Comparison of ENCODE assay signal across 19 cellular contexts in the genomic region with DNA sequence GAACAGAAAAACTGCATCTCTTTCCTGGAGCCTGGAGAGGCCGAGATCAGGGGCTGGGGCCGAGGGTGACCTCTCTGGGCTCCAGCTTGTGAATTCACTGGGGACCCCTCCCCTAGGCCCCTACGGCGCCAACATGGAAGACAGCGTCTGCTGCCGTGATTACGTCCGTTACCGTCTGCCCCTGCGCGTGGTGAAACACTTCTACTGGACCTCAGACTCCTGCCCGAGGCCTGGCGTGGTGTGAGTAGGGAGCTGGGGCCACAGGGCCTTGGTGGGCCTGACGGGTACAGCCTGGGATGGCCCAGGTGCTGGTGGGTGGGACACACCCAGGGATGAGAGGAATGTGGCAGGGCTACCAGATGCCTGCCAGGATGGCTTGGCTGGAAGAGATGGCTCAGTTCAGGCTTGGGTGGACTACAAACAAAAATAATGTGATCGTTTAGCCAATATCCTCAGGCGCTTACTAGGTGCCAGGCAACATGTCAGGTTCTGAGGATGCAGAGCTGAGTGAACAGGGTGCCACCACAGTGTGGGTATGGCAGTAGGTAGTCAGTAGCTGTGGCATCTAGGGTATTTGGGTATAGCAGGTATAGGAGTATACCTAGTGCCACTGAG. TPM values are rescaled to one million over a fixed set of nuclear protein-coding genes. Genes with fewer than 3 reads are reported as not detected.
"Had no signal": no experiment of that assay in that cellular context is flagged by ENCODE, and none has a peak within 500 bp of the region (broad histone marks: within the 10 kb centered on the region; RNA-seq: fewer than 3 reads in every experiment).

No MANE protein-coding gene starts in this region.

- H3K36me3 ChIP-seq: brain microvascular endothelial cell, left ventricle myocardium inferior had no signal

- H3K4me3 ChIP-seq: dorsolateral prefrontal cortex, left ventricle myocardium inferior, skin epidermis had no signal

- H3K9me3 ChIP-seq: left ventricle myocardium inferior had no signal

- ATAC-seq: SK-N-SH treated with all-trans-retinoic acid at 6 μM for 48 hours, WTC11 had no signal

- H3K36me3 Mint-ChIP-seq: activated naive CD4-positive, alpha-beta T cell treated with anti-CD3 and anti-CD28 coated beads, Interleukin-2, amount 50 U/mL, for 24 hours; WTC11 had no signal

- H3K27ac Mint-ChIP-seq: activated naive CD4-positive, alpha-beta T cell treated with anti-CD3 and anti-CD28 coated beads, Interleukin-2, amount 50 U/mL, for 24 hours; activated T-helper 2 cell treated with anti-CD3 and anti-CD28 coated beads, Interferon-gamma antibody, Interleukin-2, Interleukin-4, amounts not matched to agents 10 μg/mL and 5 μg/mL and 100 μg/mL, durations not matched to agents 14 hours and 24 hours and 36 hours; T-helper 1 cell treated with Interleukin-12 subunit alpha and Interleukin-12 subunit beta and Interleukin-4 antibody, amounts not matched to agents 30 μg/mL and 1 μg/mL, for 36 hours; WTC11 had no signal

- DNase-seq: activated CD4-positive, alpha-beta T cell treated with anti-CD3 and anti-CD28 coated beads, Interleukin-2, amount 50 U/mL, for 1 hour; brain microvascular endothelial cell; glutamatergic neuron; left ventricle myocardium inferior; mesendoderm; substantia nigra; trophoblast cell had no signal

- H3K27me3 Mint-ChIP-seq: activated naive CD4-positive, alpha-beta T cell treated with anti-CD3 and anti-CD28 coated beads, Interleukin-2, amount 50 U/mL, for 24 hours had no signal

- H3K4me1 Mint-ChIP-seq: activated naive CD4-positive, alpha-beta T cell treated with anti-CD3 and anti-CD28 coated beads, Interleukin-2, amount 50 U/mL, for 24 hours; WTC11 had no signal

- H3K4me3 Mint-ChIP-seq: activated naive CD4-positive, alpha-beta T cell treated with anti-CD3 and anti-CD28 coated beads, Interleukin-2, amount 50 U/mL, for 24 hours; T-helper 1 cell treated with Interleukin-12 subunit alpha and Interleukin-12 subunit beta and Interleukin-4 antibody, amounts not matched to agents 30 μg/mL and 1 μg/mL, for 36 hours; WTC11 had no signal

- H3K4me1 ChIP-seq: left ventricle myocardium inferior had no signal

- H3K9me3 Mint-ChIP-seq: activated naive CD4-positive, alpha-beta T cell treated with anti-CD3 and anti-CD28 coated beads, Interleukin-2, amount 50 U/mL, for 24 hours; activated T-helper 2 cell treated with anti-CD3 and anti-CD28 coated beads, Interferon-gamma antibody, Interleukin-2, Interleukin-4, amounts not matched to agents 10 μg/mL and 5 μg/mL and 100 μg/mL, durations not matched to agents 14 hours and 24 hours and 36 hours; T-helper 1 cell treated with Interleukin-12 subunit alpha and Interleukin-12 subunit beta and Interleukin-4 antibody, amounts not matched to agents 30 μg/mL and 1 μg/mL, for 36 hours; WTC11 had no signal

- H3K27me3 ChIP-seq: brain microvascular endothelial cell, dorsolateral prefrontal cortex had no signal

- H3K27ac ChIP-seq: brain microvascular endothelial cell, dorsolateral prefrontal cortex, left ventricle myocardium inferior had no signal

RNA-seq across cellular contexts. Expression of gene CCL22, which starts 1.8 kb away (rescaled TPM):
- total RNA-seq: cerebellum, fibroblast of villous mesenchyme, left ventricle myocardium inferior, osteocyte, renal cortical epithelial cell had no signal
- polyA plus RNA-seq: neural cell had no signal

RNA-seq across cellular contexts. Expression of gene CX3CL1, which starts 11.9 kb away (rescaled TPM):
- total RNA-seq: activated T-helper 2 cell treated with anti-CD3 and anti-CD28 coated beads, Interferon-gamma antibody, Interleukin-2, Interleukin-4, amounts not matched to agents 10 μg/mL and 5 μg/mL and 100 μg/mL, durations not matched to agents 14 hours and 24 hours and 36 hours; fibroblast of villous mesenchyme had no signal

RNA-seq across cellular contexts. Expression of gene CCL17, which starts 44.1 kb away (rescaled TPM):
- total RNA-seq: cerebellum, fibroblast of villous mesenchyme, left ventricle myocardium inferior, osteocyte, renal cortical epithelial cell, WTC11 had no signal
- polyA plus RNA-seq: neural cell had no signal
